In genomic region chrX:131288738-131289511, GRCh38 we compare ENCODE assay signal across 8 cellular contexts. TPM values are rescaled to one million over a fixed set of nuclear protein-coding genes. Genes with fewer than 3 reads are reported as not detected.
DNase-seq lines count a peak whose midpoint lies in the region; ATAC-seq and TF ChIP-seq lines count a peak whose summit lies in the region.

TSS of gene IGSF1 (minus strand) at chrX:131289306. CDS start at chrX:131286674, 2,632 bp downstream.

- TF ChIP-seq CTCF in fibroblast of mammary gland (conservative IDR thresholded peaks at IDR 0.05; ENCODE audit: control insufficient read depth, insufficient read depth, low read depth, low read length) (no peak), neural crest cell (conservative IDR thresholded peaks at IDR 0.05) (no peak), OCI-LY7 (conservative IDR thresholded peaks at IDR 0.05; ENCODE audit: low read length) (no peak)

- CTCF ChIA-PET in OCI-LY7 (lab: Charles Lee; ENCODE audit: unreplicated experiment): no interaction called here

- H4K20me1 ChIP-seq in OCI-LY7 (ENCODE audit: insufficient read depth, low read length): no peaks in the 10 kb centered on the region

- no peak within 1 kb of the TSS for H3K27ac Mint-ChIP-seq in neural crest cell (ENCODE audit: unreplicated experiment)
- H3K27ac Mint-ChIP-seq in stimulated activated naive CD8-positive, alpha-beta T cell treated with anti-CD3 and anti-CD28 coated beads, Interleukin-15, amount 100 ng/mL, for 72 hours: no peak within 1 kb of the TSS

- POLR2A ChIA-PET in OCI-LY7 (lab: Charles Lee): no interaction called here

- H3K4me3 Mint-ChIP-seq in neural crest cell: peak within 1 kb of the TSS; percentile 87
- H3K4me3 Mint-ChIP-seq in stimulated activated naive CD8-positive, alpha-beta T cell treated with anti-CD3 and anti-CD28 coated beads, Interleukin-15, amount 100 ng/mL, for 72 hours: peak within 1 kb of the TSS in 1 of 2 donors; percentile 23

- no TSS peak for BruUV-seq in OCI-LY7 (replicated peaks; lab: Mats Ljungman, UMichigan)

- no peaks in the 10 kb centered on the region for H3K9me3 Mint-ChIP-seq in neural crest cell
- H3K9me3 Mint-ChIP-seq in stimulated activated naive CD8-positive, alpha-beta T cell treated with anti-CD3 and anti-CD28 coated beads, Interleukin-15, amount 100 ng/mL, for 72 hours: no peaks in the 10 kb centered on the region

- no peaks in the 10 kb centered on the region for H3K27me3 Mint-ChIP-seq in neural crest cell (ENCODE audit: low read depth)
- H3K27me3 Mint-ChIP-seq in stimulated activated naive CD8-positive, alpha-beta T cell treated with anti-CD3 and anti-CD28 coated beads, Interleukin-15, amount 100 ng/mL, for 72 hours: peaks cover 20% of the 10 kb centered on the region

- no peaks in the 10 kb centered on the region for H3K9me2 ChIP-seq in OCI-LY7 (ENCODE audit: insufficient read depth, low read length)

- intact Hi-C loops in OCI-LY7 (cut with micrococcal nuclease; ENCODE audit: unreplicated experiment): no loop called here

- no peak within 1 kb of the TSS for H2AFZ ChIP-seq in OCI-LY7 (ENCODE audit: low read length)

- no peaks in the 10 kb centered on the region for H3K36me3 Mint-ChIP-seq in neural crest cell (ENCODE audit: low read depth)

- ATAC-seq in stimulated activated naive CD8-positive, alpha-beta T cell treated with anti-CD3 and anti-CD28 coated beads, Interleukin-15, amount 100 ng/mL, for 72 hours: no peak

- no peaks in the 10 kb centered on the region for H3K9me3 ChIP-seq in OCI-LY7 (ENCODE audit: low read length)

- no peak within 1 kb of the TSS for H3K27ac ChIP-seq in OCI-LY7 (ENCODE audit: low read depth, low read length, poor library complexity, severe bottlenecking)

- DNase-seq in DMS114 treated with DMSO at 0.1 percent for 48 hours (lab: John Stamatoyannopoulos, UW; ENCODE audit: unreplicated experiment) (peak; percentile 10), NCI-H2171 (lab: John Stamatoyannopoulos, UW) (peak; percentile 24), fibroblast of mammary gland (ENCODE audit: low read depth) (peak; percentile 10), neural crest cell (ENCODE audit: low read depth, low spot score) (peak; percentile 37), OCI-LY7 (ENCODE audit: low spot score) (no peak), NCI-H2107 (lab: John Stamatoyannopoulos, UW) (no peak), NCI-H2196 treated with DMSO at 0.1 percent for 48 hours (lab: John Stamatoyannopoulos, UW; ENCODE audit: unreplicated experiment) (no peak)
- no peak for DNase-seq in stimulated activated naive CD8-positive, alpha-beta T cell treated with anti-CD3 and anti-CD28 coated beads, Interleukin-15, amount 100 ng/mL, for 72 hours

- H3K36me3 ChIP-seq in OCI-LY7 (ENCODE audit: insufficient read depth, low read length): no peaks in the 10 kb centered on the region

- no peak within 1 kb of the TSS for H3K4me3 ChIP-seq in fibroblast of mammary gland (ENCODE audit: control insufficient read depth, low read depth, low read length)
- no peak within 1 kb of the TSS for H3K4me3 ChIP-seq in OCI-LY7 (ENCODE audit: low read depth, low read length, poor library complexity, severe bottlenecking)

- H3K4me1 Mint-ChIP-seq in neural crest cell: peaks cover 26% of the 10 kb centered on the region
- H3K4me1 Mint-ChIP-seq in stimulated activated naive CD8-positive, alpha-beta T cell treated with anti-CD3 and anti-CD28 coated beads, Interleukin-15, amount 100 ng/mL, for 72 hours: peaks cover 6% of the 10 kb centered on the region

- no peaks in the 10 kb centered on the region for H3K79me2 ChIP-seq in OCI-LY7 (ENCODE audit: insufficient read depth, low read depth, low read length)

- H3K4me2 ChIP-seq in OCI-LY7 (ENCODE audit: low read length): no peak within 1 kb of the TSS

- no peaks in the 10 kb centered on the region for H3K4me1 ChIP-seq in OCI-LY7 (ENCODE audit: insufficient read depth, low read length, poor library complexity, severe bottlenecking)

RNA-seq across cellular contexts. Expression of gene IGSF1, which starts in this region (rescaled TPM):
- total RNA-seq in neural crest cell (3.8 and 3.9 TPM in 2 replicates), OCI-LY7 (2022) (not detected in 2 replicates)
- not detected in 2 replicates for total RNA-seq in OCI-LY7 (2014; rRNA removed; shearing (Covaris generic))

Comparison
In these comparisons a context has a peak if more than half of its experiments do, and no peak if none do; other contexts are left out.
1. DNase-seq: peak in DMS114 treated with DMSO at 0.1 percent for 48 hours (single experiment), NCI-H2171 (single experiment), fibroblast of mammary gland (single experiment) and neural crest cell (single experiment); none in OCI-LY7 (single experiment), stimulated activated naive CD8-positive, alpha-beta T cell treated with anti-CD3 and anti-CD28 coated beads, Interleukin-15, amount 100 ng/mL, for 72 hours (0 of 2), NCI-H2107 (single experiment) and NCI-H2196 treated with DMSO at 0.1 percent for 48 hours (single experiment).